ENCODE assay signal across 20 cellular contexts in genomic region chr4:15793506-15794363, GRCh38. TPM values are rescaled to one million over a fixed set of nuclear protein-coding genes. Genes with fewer than 3 reads are reported as not detected.
A peak's percentile ranks its signal among the peaks of the same experiment; 100 is the strongest.
DNase-seq lines count a peak whose midpoint lies in the region; ATAC-seq and TF ChIP-seq lines count a peak whose summit lies in the region.
"Had no signal": no experiment of that assay in that cellular context is flagged by ENCODE, and none has a peak within 500 bp of the region (broad histone marks: within the 10 kb centered on the region; RNA-seq: fewer than 3 reads in every experiment).

No MANE protein-coding gene starts in this region.

- no peak for DNase-seq in Right ventricle myocardium superior
- DNase-seq in right atrium auricular region (ENCODE audit: low spot score): no peak
- DNase-seq in RPMI7951 (ENCODE audit: low read depth): peak; percentile 5
- DNase-seq in NCI-H226: no peak
- no peak for DNase-seq in NCI-H2196 treated with DMSO at 0.1 percent for 48 hours (lab: John Stamatoyannopoulos, UW; ENCODE audit: unreplicated experiment)
- no peak for DNase-seq in brain microvascular endothelial cell
- DNase-seq: caudate nucleus; effector CD4-positive, alpha-beta T cell; H9; head of caudate nucleus; MG63; NCI-H1694 treated with DMSO at 0.1 percent for 48 hours; NCI-H345; pancreas; SHP77 treated with DMSO at 0.1 percent for 48 hours; stimulated activated CD4-positive, alpha-beta T cell treated with anti-CD3 and anti-CD28 coated beads, Interleukin-2, amount 100 ng/mL, for 48 hours; T1000 had no signal

- H3K36me3 ChIP-seq in right atrium auricular region: no peaks in the 10 kb centered on the region
- no peaks in the 10 kb centered on the region for H3K36me3 ChIP-seq in brain microvascular endothelial cell (replicated peaks)
- H3K36me3 ChIP-seq: MG63, pancreas, vagina had no signal

- H3K27ac ChIP-seq in right atrium auricular region (peak overlapping the region in 1 of 2 donors; percentile 8), cingulate gyrus (ENCODE audit: low read depth, low read length) (peak overlapping the region; percentile 30), brain microvascular endothelial cell (no peak overlapping the region)
- H3K27ac ChIP-seq: pancreas, vagina had no signal

- no peaks in the 10 kb centered on the region for H3K4me1 ChIP-seq in right atrium auricular region
- H3K4me1 ChIP-seq: pancreas, vagina had no signal

- intact Hi-C loops in Right ventricle myocardium superior (cut with DNase I): no loop called here

- H3K27me3 ChIP-seq in right atrium auricular region: no peaks in the 10 kb centered on the region
- no peaks in the 10 kb centered on the region for H3K27me3 ChIP-seq in brain microvascular endothelial cell (replicated peaks)
- H3K27me3 ChIP-seq: vagina had no signal

- in situ Hi-C loops in brain microvascular endothelial cell (cut with HindIII; ENCODE audit: low pct_ligation_motif_present, low sequenced_read_pairs): no loop called here

- TF ChIP-seq CTCF in right atrium auricular region (IDR thresholded peaks at IDR 0.05) (no peak), brain microvascular endothelial cell (IDR thresholded peaks at IDR 0.05; ENCODE audit: low read depth, low read length, missing control alignments) (no peak)

- H3K9me3 ChIP-seq in right atrium auricular region: no peaks in the 10 kb centered on the region
- H3K9me3 ChIP-seq: MG63, pancreas, vagina had no signal

- ATAC-seq in Right ventricle myocardium superior (ENCODE audit: poor library complexity): peak; percentile 69
- ATAC-seq: pancreas had no signal

- H3K4me3 ChIP-seq in right atrium auricular region (no peak overlapping the region), brain microvascular endothelial cell (ENCODE audit: low read depth, low read length) (no peak overlapping the region)
- H3K4me3 ChIP-seq: lung, MG63, pancreas, vagina had no signal

RNA-seq across cellular contexts. Expression of gene CD38, which starts 15.6 kb away (rescaled TPM):
- total RNA-seq in Right ventricle myocardium superior (2.5 TPM), right atrium auricular region (1 to 10 TPM; 3.1 to 4.9 TPM)
- 0.10 and 0.12 TPM in 2 replicates for total RNA-seq in RPMI7951 (2014; rRNA removed; shearing (Covaris generic))
